In genomic region chr7:100127866-100128601, GRCh38 we compare ENCODE assay signal across 8 cellular contexts. TPM values are rescaled to one million over a fixed set of nuclear protein-coding genes. Genes with fewer than 3 reads are reported as not detected.
A peak's percentile ranks its signal among the peaks of the same experiment; 100 is the strongest.
DNase-seq lines count a peak whose midpoint lies in the region; ATAC-seq, FAIRE-seq and TF ChIP-seq lines count a peak whose summit lies in the region.

No MANE protein-coding gene starts in this region.

- FAIRE-seq in A549 (lab: Jason Lieb, UNC): no peak
- no peak for FAIRE-seq in bronchial epithelial cell (lab: Jason Lieb, UNC)

- H3K27me3 ChIP-seq in bronchial epithelial cell (ENCODE audit: control insufficient read depth, insufficient read depth, low read length) (no peaks in the 10 kb centered on the region), thoracic aorta (replicated peaks; ENCODE audit: insufficient read depth) (no peaks in the 10 kb centered on the region)

- in situ Hi-C loops in GM13977 (cut with MboI; ENCODE audit: low pct_unique_long_range_greater_than_20kb, low sequenced_read_pairs, unreplicated experiment): no loop called here

- TF ChIP-seq POLR2A in A549 (IDR thresholded peaks at IDR 0.05; ENCODE audit: low read length): no peak
- TF ChIP-seq POLR2A in lower leg skin (IDR thresholded peaks at IDR 0.05): no peak

- no peak for TF ChIP-seq EP300 in A549 (IDR thresholded peaks at IDR 0.05)

- intact Hi-C loops in lower leg skin (cut with DNase I; ENCODE audit: low total_unique reads): no loop called here

- peaks cover 30% of the 10 kb centered on the region for H3K4me1 ChIP-seq in A549
- H3K4me1 ChIP-seq in thoracic aorta (ENCODE audit: control insufficient read depth in 1 of 2, low read depth in 2 of 2): peaks cover 13 to 37% of the 10 kb centered on the region in 2 donors

- TF ChIP-seq CTCF in A549 (IDR thresholded peaks at IDR 0.05) (no peak), GM13977 (IDR thresholded peaks at IDR 0.05; ENCODE audit: extremely low read depth, insufficient read depth, missing control alignments) (no peak), bronchial epithelial cell (IDR thresholded peaks at IDR 0.05; ENCODE audit: insufficient read depth, low read length, severe bottlenecking) (no peak), lower leg skin (IDR thresholded peaks at IDR 0.05) (no peak), thoracic aorta (IDR thresholded peaks at IDR 0.05) (no peak)

- H3K36me3 ChIP-seq in bronchial epithelial cell (ENCODE audit: control insufficient read depth, insufficient read depth, low read length) (no peaks in the 10 kb centered on the region), thoracic aorta (no peaks in the 10 kb centered on the region)

- CTCF ChIA-PET in A549 (lab: Yijun Ruan, JAX): interaction anchor here (1.1 to 13.2 kb wide), 6 partner anchors 23 to 280 kb away, joined by 3 to 245 read pairs (median 8); partner anchors contain the start of genes AP4M1, GJC3, LAMTOR4 and MCM7

- H3K27ac ChIP-seq in A549: peak overlapping the region; percentile 90 to 94
- peak overlapping the region; percentile 96 to 98 for H3K27ac ChIP-seq in thoracic aorta

- DNase-seq in A549 (ENCODE audit: low read depth in 1 of 2, low spot score in 1 of 2) (no peak), GM13977 (ENCODE audit: low spot score) (peak; percentile 47), RPMI8226 (peak; percentile 66), bronchial epithelial cell (ENCODE audit: low read depth) (no peak), lower leg skin (ENCODE audit: low spot score in 2 of 2) (no peak), thoracic aorta (ENCODE audit: low spot score) (no peak), dedifferentiated amniotic fluid mesenchymal stem cell (ENCODE audit: extremely low spot score) (no peak)

- peak overlapping the region; percentile 64 for H3K4me3 ChIP-seq in A549
- H3K4me3 ChIP-seq in bronchial epithelial cell (ENCODE audit: low read depth, low read length): peak overlapping the region; percentile 93
- H3K4me3 ChIP-seq in lower leg skin (ENCODE audit: low read depth, poor library complexity, severe bottlenecking): peak overlapping the region; percentile 66
- H3K4me3 ChIP-seq in thoracic aorta: peak overlapping the region; percentile 97

- ATAC-seq in A549 (peak in 1 of 2 experiments; percentile 4; a peak in 1 of 6 replicates), thoracic aorta (ENCODE audit: insufficient number of reproducible peaks, low FRiP score, low read depth) (no peak), GM19035 (IDR thresholded peaks at IDR 0.05; ENCODE audit: unreplicated experiment) (no peak)

- H3K9me3 ChIP-seq in A549 (no peaks in the 10 kb centered on the region), thoracic aorta (no peaks in the 10 kb centered on the region)

- peak overlapping the region; percentile 62 for H3K4me2 ChIP-seq in A549

- WGBS in A549 (ENCODE audit: missing lambda C conversion rate): 56% methylated on average over 35 of the region's 37 CpGs
- WGBS in lower leg skin, 2 donors: 3 to 4% methylated on average over 28 to 36 of the region's 37 CpGs

- POLR2A ChIA-PET in A549 (lab: Yijun Ruan, JAX): interaction anchor here (3.4 kb wide), 1 partner anchor 27 kb away, joined by 8 read pairs; the partner anchor contains the start of genes AP4M1 and MCM7

- TF ChIP-seq RAD21 in A549 (conservative IDR thresholded peaks at IDR 0.05 in 1 of 2, IDR thresholded peaks at IDR 0.05 in 1 of 2): no peak

TF ChIP-seq in A549, 52 proteins besides CTCF, POLR2A, EP300 and RAD21:
- TF ChIP-seq FOSB (CRISPR knock-in tag; IDR thresholded peaks at IDR 0.05) (no peak), NPAS2 (CRISPR knock-in tag; IDR thresholded peaks at IDR 0.05; ENCODE audit: borderline replicate concordance) (no peak), TFCP2L1 (CRISPR knock-in tag; IDR thresholded peaks at IDR 0.05) (no peak), PHF8 (IDR thresholded peaks at IDR 0.05; ENCODE audit: borderline replicate concordance, low read depth) (no peak), FOSL2 (IDR thresholded peaks at IDR 0.05) (no peak), FOSL2 (CRISPR knock-in tag; IDR thresholded peaks at IDR 0.05) (no peak), CBX8 (IDR thresholded peaks at IDR 0.05) (no peak), GATA3 (IDR thresholded peaks at IDR 0.05; ENCODE audit: borderline replicate concordance) (no peak), CEBPB (IDR thresholded peaks at IDR 0.05) (no peak), RFX5 (IDR thresholded peaks at IDR 0.05) (no peak), BCL3 (IDR thresholded peaks at IDR 0.05) (no peak), TP53 (CRISPR knock-in tag; IDR thresholded peaks at IDR 0.05) (no peak), HDAC2 (IDR thresholded peaks at IDR 0.05) (no peak), HOXB13 (CRISPR knock-in tag; IDR thresholded peaks at IDR 0.05; ENCODE audit: low read depth) (no peak), ZFP36 (IDR thresholded peaks at IDR 0.05; ENCODE audit: borderline replicate concordance, partially characterized antibody) (no peak), RNF2 (IDR thresholded peaks at IDR 0.05; ENCODE audit: borderline replicate concordance, low read depth) (no peak), CHD4 (IDR thresholded peaks at IDR 0.05; ENCODE audit: borderline replicate concordance) (no peak), EHF (CRISPR knock-in tag; IDR thresholded peaks at IDR 0.05) (no peak), HES2 (IDR thresholded peaks at IDR 0.05) (no peak)

RNA-seq across cellular contexts. Expression of gene MBLAC1, which starts 1.3 kb away (rescaled TPM):
- polyA plus RNA-seq in A549 (2011; rRNA removed): 0.45 and 0.63 TPM in 2 replicates
- polyA plus RNA-seq in A549 (2012; cell fraction: cytosol; rRNA removed): 2.8 and 3.0 TPM in 2 replicates
- polyA plus RNA-seq in A549 (2012; cell fraction: nucleus; rRNA removed): 3.8 and 3.9 TPM in 2 replicates
- 2.5 to 3.3 TPM (median 2.6 TPM) in 3 replicates for polyA plus RNA-seq in A549 (2017; fragmentation: RNase III; extraction: RNeasy Plus Mini Kit Qiagen cat#74134 plus additional on column Dnase treatment)
- polyA minus RNA-seq in A549 (2011; rRNA and poly(A)+ RNA removed): 0.37 and 0.58 TPM in 2 replicates
- total RNA-seq in bronchial epithelial cell: 1.2 and 1.6 TPM in 2 replicates
- total RNA-seq in lower leg skin: 1 to 10 TPM; 1.6 to 8.7 (median 6.0) TPM
- total RNA-seq in thoracic aorta: 1 to 10 TPM in 1 of 2 donors, not detected in 1; 1.1 TPM

RNA-seq across cellular contexts. Expression of gene CNPY4, which starts 8.6 kb away (rescaled TPM):
- polyA plus RNA-seq in A549 (2011; rRNA removed): 11.3 and 11.7 TPM in 2 replicates
- 10.1 and 10.7 TPM in 2 replicates for polyA plus RNA-seq in A549 (2012; cell fraction: cytosol; rRNA removed)
- 8.6 and 12.2 TPM in 2 replicates for polyA plus RNA-seq in A549 (2012; cell fraction: nucleus; rRNA removed)
- polyA plus RNA-seq in A549 (2017; fragmentation: RNase III; extraction: RNeasy Plus Mini Kit Qiagen cat#74134 plus additional on column Dnase treatment): 16.8 to 26.2 TPM (median 22.8 TPM) in 3 replicates
- 5.7 and 8.4 TPM in 2 replicates for polyA minus RNA-seq in A549 (2011; rRNA and poly(A)+ RNA removed)
- 2.4 and 2.9 TPM in 2 replicates for total RNA-seq in bronchial epithelial cell
- total RNA-seq in lower leg skin: 1 to 10 TPM; 3.8 to 8.4 (median 6.5) TPM
- 10 to 100 TPM; 12.6 to 13.7 TPM for total RNA-seq in thoracic aorta

RNA-seq across cellular contexts. Expression of gene TAF6, which starts 8.9 kb away (rescaled TPM):
- polyA plus RNA-seq in A549 (2011; rRNA removed) (36.2 and 45.1 TPM in 2 replicates), A549 (2017; fragmentation: RNase III; extraction: RNeasy Plus Mini Kit Qiagen cat#74134 plus additional on column Dnase treatment) (57.0 to 62.5 TPM (median 57.1 TPM) in 3 replicates)
- 59.9 and 72.2 TPM in 2 replicates for polyA plus RNA-seq in A549 (2012; cell fraction: cytosol; rRNA removed)
- 89.3 and 105 TPM in 2 replicates for polyA plus RNA-seq in A549 (2012; cell fraction: nucleus; rRNA removed)
- 46.2 and 51.4 TPM in 2 replicates for polyA minus RNA-seq in A549 (2011; rRNA and poly(A)+ RNA removed)
- total RNA-seq in bronchial epithelial cell (16.9 and 22.9 TPM in 2 replicates), lower leg skin (10 to 100 TPM; 37.1 to 74.3 (median 42.1) TPM), thoracic aorta (10 to 100 TPM; 48.0 to 72.8 TPM)

RNA-seq across cellular contexts. Expression of gene LAMTOR4, which starts 20.7 kb away (rescaled TPM):
- polyA plus RNA-seq in A549 (2011; rRNA removed) (123 and 152 TPM in 2 replicates), A549 (2017; fragmentation: RNase III; extraction: RNeasy Plus Mini Kit Qiagen cat#74134 plus additional on column Dnase treatment) (168 to 180 TPM (median 177 TPM) in 3 replicates)
- 347 and 433 TPM in 2 replicates for polyA plus RNA-seq in A549 (2012; cell fraction: cytosol; rRNA removed)
- 271 and 300 TPM in 2 replicates for polyA plus RNA-seq in A549 (2012; cell fraction: nucleus; rRNA removed)
- 30.2 and 50.4 TPM in 2 replicates for polyA minus RNA-seq in A549 (2011; rRNA and poly(A)+ RNA removed)
- total RNA-seq in bronchial epithelial cell (82.7 and 108 TPM in 2 replicates), lower leg skin (100 to 1,000 TPM; 601 to 803 (median 717) TPM), thoracic aorta (100 to 1,000 TPM; 125 to 205 TPM)

RNA-seq across cellular contexts. Expression of gene AP4M1, which starts 26.6 kb away (rescaled TPM):
- 13.7 and 16.6 TPM in 2 replicates for polyA plus RNA-seq in A549 (2011; rRNA removed)
- polyA plus RNA-seq in A549 (2012; cell fraction: cytosol; rRNA removed): 17.3 and 19.4 TPM in 2 replicates
- 35.9 and 37.0 TPM in 2 replicates for polyA plus RNA-seq in A549 (2012; cell fraction: nucleus; rRNA removed)
- 16.5 to 18.3 TPM (median 18.1 TPM) in 3 replicates for polyA plus RNA-seq in A549 (2017; fragmentation: RNase III; extraction: RNeasy Plus Mini Kit Qiagen cat#74134 plus additional on column Dnase treatment)
- 22.7 and 28.1 TPM in 2 replicates for polyA minus RNA-seq in A549 (2011; rRNA and poly(A)+ RNA removed)
- total RNA-seq in bronchial epithelial cell: 13.3 and 22.6 TPM in 2 replicates
- total RNA-seq in lower leg skin: 10 to 100 TPM; 18.6 to 24.6 (median 21.0) TPM
- 10 to 100 TPM; 22.3 to 23.8 TPM for total RNA-seq in thoracic aorta

Comparison
In these comparisons a context has a peak if more than half of its experiments do, and no peak if none do; other contexts are left out.
1. DNase-seq: peak in GM13977 (single experiment) and RPMI8226 (single experiment); none in A549 (0 of 2), bronchial epithelial cell (single experiment), lower leg skin (0 of 2), thoracic aorta (single experiment) and dedifferentiated amniotic fluid mesenchymal stem cell (single experiment).
2. Peak in every context shown above with its lines, with median percentiles within 50 percentile points of each other: H3K4me3 ChIP-seq.